ENCODE assay signal across 1 cellular context in the genomic region with DNA sequence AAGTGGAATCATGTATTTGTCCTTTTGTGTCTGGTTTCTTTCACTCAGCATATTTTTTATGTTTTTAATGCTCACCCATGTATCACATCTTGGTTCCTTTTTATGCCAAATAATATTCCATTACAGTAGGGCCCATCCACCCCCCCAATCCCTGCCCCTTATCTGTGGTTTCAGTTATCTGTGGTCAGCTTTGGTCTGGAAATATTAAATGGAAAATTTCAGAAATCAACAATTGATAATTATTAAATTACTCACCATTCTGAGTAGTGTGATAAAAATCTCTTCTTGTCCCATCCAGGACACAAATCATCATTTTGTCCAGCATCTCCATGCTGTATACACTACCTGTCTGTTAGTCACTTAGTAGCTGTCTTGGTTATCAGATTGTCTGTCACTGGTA.
TF ChIP-seq lines count a peak whose summit lies in the region.

No MANE protein-coding gene starts in this region.

TF ChIP-seq in SK-N-SH, 30 proteins besides CTCF, POLR2A, EP300 and RAD21 (continued from another document):
- TF ChIP-seq, protein P1, sequence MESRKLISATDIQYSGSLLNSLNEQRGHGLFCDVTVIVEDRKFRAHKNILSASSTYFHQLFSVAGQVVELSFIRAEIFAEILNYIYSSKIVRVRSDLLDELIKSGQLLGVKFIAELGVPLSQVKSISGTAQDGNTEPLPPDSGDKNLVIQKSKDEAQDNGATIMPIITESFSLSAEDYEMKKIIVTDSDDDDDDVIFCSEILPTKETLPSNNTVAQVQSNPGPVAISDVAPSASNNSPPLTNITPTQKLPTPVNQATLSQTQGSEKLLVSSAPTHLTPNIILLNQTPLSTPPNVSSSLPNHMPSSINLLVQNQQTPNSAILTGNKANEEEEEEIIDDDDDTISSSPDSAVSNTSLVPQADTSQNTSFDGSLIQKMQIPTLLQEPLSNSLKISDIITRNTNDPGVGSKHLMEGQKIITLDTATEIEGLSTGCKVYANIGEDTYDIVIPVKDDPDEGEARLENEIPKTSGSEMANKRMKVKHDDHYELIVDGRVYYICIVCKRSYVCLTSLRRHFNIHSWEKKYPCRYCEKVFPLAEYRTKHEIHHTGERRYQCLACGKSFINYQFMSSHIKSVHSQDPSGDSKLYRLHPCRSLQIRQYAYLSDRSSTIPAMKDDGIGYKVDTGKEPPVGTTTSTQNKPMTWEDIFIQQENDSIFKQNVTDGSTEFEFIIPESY (IDR thresholded peaks at IDR 0.05; ENCODE audit: borderline replicate concordance, low read depth), result 0 out of 2 replicates have a peak, but pooled peaks have one; percentile 24
- TF ChIP-seq, protein P2, sequence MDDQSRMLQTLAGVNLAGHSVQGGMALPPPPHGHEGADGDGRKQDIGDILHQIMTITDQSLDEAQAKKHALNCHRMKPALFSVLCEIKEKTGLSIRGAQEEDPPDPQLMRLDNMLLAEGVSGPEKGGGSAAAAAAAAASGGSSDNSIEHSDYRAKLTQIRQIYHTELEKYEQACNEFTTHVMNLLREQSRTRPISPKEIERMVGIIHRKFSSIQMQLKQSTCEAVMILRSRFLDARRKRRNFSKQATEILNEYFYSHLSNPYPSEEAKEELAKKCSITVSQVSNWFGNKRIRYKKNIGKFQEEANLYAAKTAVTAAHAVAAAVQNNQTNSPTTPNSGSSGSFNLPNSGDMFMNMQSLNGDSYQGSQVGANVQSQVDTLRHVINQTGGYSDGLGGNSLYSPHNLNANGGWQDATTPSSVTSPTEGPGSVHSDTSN (IDR thresholded peaks at IDR 0.05), result peak; percentile 89
- TF ChIP-seq TEAD4 (IDR thresholded peaks at IDR 0.05; ENCODE audit: borderline replicate concordance, insufficient read depth), result peak; percentile 65; the same call in 1 of the 2 replicates
